In genomic region chr15:31391687-31392671, GRCh38 we compare ENCODE assay signal across 8 cellular contexts.
DNase-seq lines count a peak whose midpoint lies in the region; ATAC-seq and TF ChIP-seq lines count a peak whose summit lies in the region.

No MANE protein-coding gene starts in this region.

- peak overlapping the region; percentile 54 for H3K4me3 ChIP-seq in epithelial cell of esophagus (ENCODE audit: low read length)
- H3K4me3 ChIP-seq in mucosa of descending colon: peak overlapping the region; percentile 24

- H3K9me3 ChIP-seq in mucosa of descending colon: no peaks in the 10 kb centered on the region

- peak; percentile 81 for ATAC-seq in HG02938 (IDR thresholded peaks at IDR 0.05; ENCODE audit: unreplicated experiment)
- ATAC-seq in mucosa of descending colon: peak; percentile 81

- no peak for TF ChIP-seq CTCF in epithelial cell of esophagus (IDR thresholded peaks at IDR 0.05; ENCODE audit: insufficient read depth, low read depth, low read length, missing control alignments)
- no peak for TF ChIP-seq CTCF in mucosa of descending colon (IDR thresholded peaks at IDR 0.05)

- intact Hi-C loops in mucosa of descending colon (cut with DNase I, micrococcal nuclease): loop anchor here in 1 of 2 donors (10.0 kb wide), 1 partner anchor 57 kb away; no protein-coding TSS in a partner anchor

- no peaks in the 10 kb centered on the region for H3K36me3 ChIP-seq in mucosa of descending colon (ENCODE audit: low read depth)

- peaks cover 23% of the 10 kb centered on the region for H3K4me1 ChIP-seq in mucosa of descending colon (ENCODE audit: low read depth)

- DNase-seq in NCI-H510A treated with DMSO at 0.1 percent for 48 hours (lab: John Stamatoyannopoulos, UW): peak; percentile 4
- DNase-seq in NCI-H510A (lab: John Stamatoyannopoulos, UW): no peak
- DNase-seq in NCI-H748 (lab: John Stamatoyannopoulos, UW; ENCODE audit: unreplicated experiment): peak; percentile 55
- peak; percentile 85 for DNase-seq in activated CD8-positive, alpha-beta memory T cell treated with anti-CD3 and anti-CD28 coated beads, Interleukin-2, amount 50 U/mL, for 4 hours
- DNase-seq in epithelial cell of esophagus (ENCODE audit: low read depth): peak; percentile 50
- DNase-seq in mucosa of descending colon: peak; percentile 90 to 92 (median 92)
- DNase-seq in stimulated activated CD8-positive, alpha-beta memory T cell treated with anti-CD3 and anti-CD28 coated beads, Interleukin-4, amount 100 ng/mL, for 24 hours (ENCODE audit: low read depth): peak; percentile 78
